ENCODE assay signal across 9 cellular contexts in genomic region chr12:94244165-94245133, GRCh38.
A peak's percentile ranks its signal among the peaks of the same experiment; 100 is the strongest.
DNase-seq lines count a peak whose midpoint lies in the region; ATAC-seq and TF ChIP-seq lines count a peak whose summit lies in the region.
"Had no signal": no experiment of that assay in that cellular context is flagged by ENCODE, and none has a peak within 500 bp of the region (broad histone marks: within the 10 kb centered on the region; RNA-seq: fewer than 3 reads in every experiment).

No MANE protein-coding gene starts in this region.

- H2BK15ac ChIP-seq in neuronal stem cell (ENCODE audit: low read length): no peak overlapping the region

- H3K4me3 ChIP-seq in neuronal stem cell (ENCODE audit: low read length in 2 of 2): no peak overlapping the region
- H3K4me3 ChIP-seq in coronary artery: no peak overlapping the region
- no peak overlapping the region for H3K4me3 ChIP-seq in tibial nerve

- no peak overlapping the region for H2BK120ac ChIP-seq in neuronal stem cell (ENCODE audit: low read depth, low read length)

- H2AK5ac ChIP-seq in neuronal stem cell (ENCODE audit: low read depth, low read length): peak overlapping the region; percentile 16

- H3K27me3 ChIP-seq in neuronal stem cell (ENCODE audit: control insufficient read depth in 3 of 3, insufficient read depth in 3 of 3, low read depth in 1 of 3, low read length in 3 of 3) (no peaks in the 10 kb centered on the region), tibial nerve (no peaks in the 10 kb centered on the region)

- H2BK5ac ChIP-seq in neuronal stem cell (ENCODE audit: low read length): no peak overlapping the region

- peaks cover 19 to 23% of the 10 kb centered on the region in 2 donors for H3K4me1 ChIP-seq in neuronal stem cell (ENCODE audit: control insufficient read depth in 2 of 2, insufficient read depth in 1 of 2, low read depth in 1 of 2, low read length in 2 of 2)
- peaks cover 0 to 10% (median 0%) of the 10 kb centered on the region in 4 donors for H3K4me1 ChIP-seq in tibial nerve

- no peak overlapping the region for H3K4me2 ChIP-seq in neuronal stem cell (ENCODE audit: insufficient read depth, low read length, poor library complexity, severe bottlenecking)

- no peak overlapping the region for H4K91ac ChIP-seq in neuronal stem cell (ENCODE audit: low read depth, low read length, poor library complexity)

- H3K79me1 ChIP-seq in neuronal stem cell (ENCODE audit: low read depth, low read length): no peaks in the 10 kb centered on the region

- H2BK12ac ChIP-seq in neuronal stem cell (ENCODE audit: low read length): no peak overlapping the region

- no CpG with 5 or more reads among the region's 11 CpGs for WGBS in neuronal stem cell (ENCODE audit: extremely low coverage in 2 of 2, insufficient read length in 2 of 2, insufficient replicate concordance in 1 of 2), 2 donors
- 81 to 88% methylated on average over 11 of the region's 11 CpGs for WGBS in tibial nerve, 2 donors

- no peak for TF ChIP-seq CTCF in coronary artery (IDR thresholded peaks at IDR 0.05)
- no peak for TF ChIP-seq CTCF in tibial nerve (IDR thresholded peaks at IDR 0.05)

- H3K4ac ChIP-seq in neuronal stem cell (ENCODE audit: low read length): no peak overlapping the region

- H3K23ac ChIP-seq in neuronal stem cell (ENCODE audit: low read depth, low read length, poor library complexity): no peak overlapping the region

- ATAC-seq in HG03196 (IDR thresholded peaks at IDR 0.05; ENCODE audit: unreplicated experiment): peak; percentile 61

- H3K14ac ChIP-seq in neuronal stem cell (ENCODE audit: low read length): no peak overlapping the region

- no peak for TF ChIP-seq EP300 in tibial nerve (IDR thresholded peaks at IDR 0.05)

- H3K27ac ChIP-seq in neuronal stem cell (replicated peaks; ENCODE audit: low read length): no peak overlapping the region
- H3K27ac ChIP-seq in coronary artery: no peak overlapping the region
- H3K27ac ChIP-seq in tibial nerve: no peak overlapping the region
- H3K27ac ChIP-seq: epithelial cell of prostate had no signal

- no peak for TF ChIP-seq POLR2A in tibial nerve (IDR thresholded peaks at IDR 0.05)

- H3K36me3 ChIP-seq in neuronal stem cell (replicated peaks in 1 of 2; ENCODE audit: control insufficient read depth in 2 of 2, insufficient read depth in 2 of 2, low read length in 2 of 2) (no peaks in the 10 kb centered on the region), tibial nerve (no peaks in the 10 kb centered on the region)

- no peak overlapping the region for H3K18ac ChIP-seq in neuronal stem cell (ENCODE audit: low read length)

- H3K9me3 ChIP-seq in neuronal stem cell (replicated peaks in 1 of 2; ENCODE audit: control insufficient read depth in 2 of 2, insufficient read depth in 1 of 2, low read depth in 1 of 2, low read length in 2 of 2) (no peaks in the 10 kb centered on the region), tibial nerve (no peaks in the 10 kb centered on the region)

- H3K9ac ChIP-seq in neuronal stem cell (ENCODE audit: low read depth, low read length, poor library complexity): no peak overlapping the region

- no peak overlapping the region for H2AFZ ChIP-seq in neuronal stem cell (ENCODE audit: low read length)

- H4K8ac ChIP-seq in neuronal stem cell (ENCODE audit: low read depth, low read length): no peak overlapping the region

- DNase-seq in GM19240 (ENCODE audit: insufficient read length, low spot score) (peak; percentile 53), neuronal stem cell (ENCODE audit: low spot score) (no peak), kidney glomerular epithelial cell (lab: John Stamatoyannopoulos, UW) (no peak), NCI-H146 (lab: John Stamatoyannopoulos, UW) (no peak), coronary artery (ENCODE audit: low spot score) (no peak), tibial nerve (ENCODE audit: low spot score in 2 of 2) (no peak)
- peak; percentile 48 to 67 for DNase-seq in activated CD4-positive, alpha-beta T cell treated with anti-CD3 and anti-CD28 coated beads, Interleukin-2, amount 50 U/mL, for 48 hours

Comparison
In these comparisons a context has a peak if more than half of its experiments do, and no peak if none do; other contexts are left out.
1. DNase-seq: peak in GM19240 (single experiment) and activated CD4-positive, alpha-beta T cell treated with anti-CD3 and anti-CD28 coated beads, Interleukin-2, amount 50 U/mL, for 48 hours (2 of 2); none in neuronal stem cell (single experiment), kidney glomerular epithelial cell (single experiment), NCI-H146 (single experiment), coronary artery (single experiment) and tibial nerve (0 of 2).